In the genomic region with DNA sequence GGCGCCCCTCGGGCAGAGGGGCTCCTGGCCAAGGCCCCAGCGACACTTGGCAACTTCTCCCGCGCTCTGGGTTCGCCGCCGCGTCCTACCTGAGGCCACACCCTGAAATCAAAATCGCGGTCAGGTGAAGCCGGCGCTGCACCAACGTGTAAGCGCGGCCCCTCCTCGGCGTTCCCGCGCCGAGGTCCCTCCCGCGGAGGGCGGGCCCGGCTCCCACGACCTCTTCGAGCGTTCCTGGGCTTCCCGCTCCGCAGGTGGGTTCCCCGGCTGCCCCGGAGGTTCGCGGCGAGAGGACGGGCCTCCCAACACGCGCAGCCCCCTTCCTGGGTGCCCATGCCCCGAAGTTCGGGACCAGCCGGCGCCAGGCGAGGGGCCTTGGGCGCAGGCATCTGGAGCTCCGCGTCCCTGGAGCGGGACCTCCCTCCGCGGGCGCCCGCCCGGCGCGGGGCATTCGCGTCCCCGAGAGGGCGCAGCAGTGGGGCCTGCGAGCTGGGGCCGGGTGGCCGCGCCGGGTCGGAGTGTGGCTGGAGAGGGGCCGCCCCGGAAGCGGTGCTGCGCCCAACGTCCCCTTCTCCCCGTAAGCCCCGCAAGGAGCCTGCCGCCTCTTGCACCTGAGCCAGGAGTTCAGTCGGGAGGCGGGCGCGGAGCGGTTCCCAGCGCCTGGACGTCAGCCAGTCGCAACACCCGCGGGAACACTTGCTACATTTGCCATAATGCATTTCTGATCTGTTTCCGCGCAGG, we compare ENCODE assay signal across 8 cellular contexts. TPM values are rescaled to one million over a fixed set of nuclear protein-coding genes. Genes with fewer than 3 reads are reported as not detected.
DNase-seq lines count a peak whose midpoint lies in the region; ATAC-seq and TF ChIP-seq lines count a peak whose summit lies in the region.

No MANE protein-coding gene starts in this region.

- H3K36me3 ChIP-seq in body of pancreas (replicated peaks in 1 of 2; ENCODE audit: insufficient read depth in 1 of 2, low read depth in 2 of 2): no peaks in the 10 kb centered on the region
- no peaks in the 10 kb centered on the region for H3K36me3 ChIP-seq in stomach

- no peak for TF ChIP-seq CTCF in body of pancreas (IDR thresholded peaks at IDR 0.05)
- no peak for TF ChIP-seq CTCF in stomach (IDR thresholded peaks at IDR 0.05)

- H3K4me1 ChIP-seq in body of pancreas (peaks cover 36% of the 10 kb centered on the region), stomach (peaks cover 12 to 30% (median 24%) of the 10 kb centered on the region in 4 donors)

- peak; percentile 46 for DNase-seq in GM03348 (ENCODE audit: low spot score)
- peak; percentile 50 for DNase-seq in NCI-H146 (lab: John Stamatoyannopoulos, UW)
- DNase-seq in body of pancreas: peak; percentile 63 to 78 (median 67)
- DNase-seq in left colon: peak; percentile 59 to 62
- peak; percentile 70 for DNase-seq in stomach
- no peak for DNase-seq in central memory CD4-positive, alpha-beta T cell
- no peak for DNase-seq in OCI-M1 (lab: John Stamatoyannopoulos, UW)

- 1 to 8% methylated on average over 8 to 84 of the region's 84 CpGs for WGBS in body of pancreas, 2 donors
- WGBS in stomach, 5 donors: 1 to 3% (median 1%) methylated on average over 20 to 84 of the region's 84 CpGs

- no peaks in the 10 kb centered on the region for H3K27me3 ChIP-seq in body of pancreas
- H3K27me3 ChIP-seq in stomach: peaks cover 0 to 34% (median 17%) of the 10 kb centered on the region in 3 donors

- no peak for TF ChIP-seq EP300 in stomach (IDR thresholded peaks at IDR 0.05)

- H3K4me3 ChIP-seq in body of pancreas: peak overlapping the region; percentile 47 to 60
- peak overlapping the region; percentile 55 to 74 (median 62) for H3K4me3 ChIP-seq in stomach

- H3K9me3 ChIP-seq in body of pancreas: no peaks in the 10 kb centered on the region
- H3K9me3 ChIP-seq in stomach: no peaks in the 10 kb centered on the region

- H3K27ac ChIP-seq in body of pancreas: peak overlapping the region; percentile 13 to 69 (median 62)
- peak overlapping the region; percentile 36 to 74 (median 51) for H3K27ac ChIP-seq in stomach

- ATAC-seq in body of pancreas (peak; percentile 77), left colon (peak; percentile 84), HG03108 (IDR thresholded peaks at IDR 0.05; ENCODE audit: unreplicated experiment) (no peak)

- intact Hi-C loops in body of pancreas (cut with DNase I): no loop called here
- intact Hi-C loops in left colon (cut with DNase I, micrococcal nuclease): no loop called here
- intact Hi-C loops in stomach (cut with DNase I; ENCODE audit: low total_unique reads): no loop called here

- TF ChIP-seq POLR2A in body of pancreas (IDR thresholded peaks at IDR 0.05) (peak; percentile 39 to 55 (median 52)), stomach (IDR thresholded peaks at IDR 0.05) (no peak)

RNA-seq across cellular contexts. Expression of gene PAK6, which starts 13.7 kb away (rescaled TPM):
- total RNA-seq in body of pancreas (10 to 100 TPM; 14.8 to 22.4 TPM), left colon (1 to 10 TPM; 2.5 to 3.2 TPM), stomach (10 to 100 TPM in 3 of 5 donors, 1 to 10 TPM in 1, under 1 TPM in 1; under 0.01 to 91.9 (median 16.3) TPM)
- 1 to 10 TPM; 1.8 to 7.7 (median 4.7) TPM for polyA plus RNA-seq in stomach

RNA-seq across cellular contexts. Expression of gene ANKRD63, which starts 30.3 kb away (rescaled TPM):
- total RNA-seq in body of pancreas (not detected), left colon (not detected), stomach (under 1 TPM in 1 of 5 donors, not detected in 4; 0.37 TPM)
- not detected for polyA plus RNA-seq in stomach

RNA-seq across cellular contexts. Expression of gene PLCB2, which starts 55.1 kb away (rescaled TPM):
- 1 to 10 TPM; 3.1 to 4.6 TPM for total RNA-seq in body of pancreas
- 10 to 100 TPM in 1 of 2 donors, 1 to 10 TPM in 1; 6.0 to 11.2 TPM for total RNA-seq in left colon
- total RNA-seq in stomach: 10 to 100 TPM in 3 of 5 donors, 1 to 10 TPM in 2; 3.5 to 12.5 (median 11.7) TPM
- polyA plus RNA-seq in stomach: 1 to 10 TPM; 5.3 to 5.6 (median 5.4) TPM

Comparison
In these comparisons a context has a peak if more than half of its experiments do, and no peak if none do; other contexts are left out.
1. DNase-seq: peak in GM03348 (single experiment), NCI-H146 (single experiment), body of pancreas (4 of 4), left colon (2 of 2) and stomach (single experiment); none in central memory CD4-positive, alpha-beta T cell (single experiment) and OCI-M1 (single experiment).
2. POLR2A ChIP-seq: peak in body of pancreas (3 of 3); none in stomach (0 of 4).